Comparison of ENCODE assay signal across 23 cellular contexts in genomic region chr12:109188108-109188712, GRCh38.
DNase-seq lines count a peak whose midpoint lies in the region; ATAC-seq, FAIRE-seq and TF ChIP-seq lines count a peak whose summit lies in the region.
"Had no signal": no experiment of that assay in that cellular context is flagged by ENCODE, and none has a peak within 500 bp of the region (broad histone marks: within the 10 kb centered on the region; RNA-seq: fewer than 3 reads in every experiment).

No MANE protein-coding gene starts in this region.

- no peaks in the 10 kb centered on the region for H3K4me1 Mint-ChIP-seq in memory B cell
- H3K4me1 Mint-ChIP-seq: CD14-positive monocyte; CD8-positive, alpha-beta memory T cell had no signal

- no peak for TF ChIP-seq RAD21 in HepG2 (CRISPR knock-in tag; IDR thresholded peaks at IDR 0.05)

- DNase-seq in HepG2 (ENCODE audit: low spot score) (no peak), right lobe of liver (no peak), memory B cell (ENCODE audit: low spot score in 2 of 2) (no peak), NCI-H524 (lab: John Stamatoyannopoulos, UW) (no peak), H4 (ENCODE audit: low spot score) (no peak)
- DNase-seq: BE2C; CD4-positive, alpha-beta T cell; CD8-positive, alpha-beta memory T cell; DMS 273 treated with DMSO at 0.1 percent for 48 hours; DMS79; EL; GDM1; GOT3; H7; HCEC 1CT had no signal

- TF ChIP-seq CTCF in HepG2 (CRISPR knock-in tag; IDR thresholded peaks at IDR 0.05) (no peak), right lobe of liver (IDR thresholded peaks at IDR 0.05) (no peak)

- CTCF ChIA-PET in HepG2 (lab: Yijun Ruan, JAX; ENCODE audit: low intra/inter-chr PET ratio, low total read pairs): no interaction called here

- no peaks in the 10 kb centered on the region for H3K9me3 ChIP-seq in HepG2 (ENCODE audit: low read length)
- H3K9me3 ChIP-seq in right lobe of liver: no peaks in the 10 kb centered on the region
- no peaks in the 10 kb centered on the region for H3K9me3 ChIP-seq in subcutaneous abdominal adipose tissue (ENCODE audit: control insufficient read depth in 5 of 5, low read length in 5 of 5)
- H3K9me3 ChIP-seq: BE2C; BLaER1 treated with 17β-estradiol and CSF1 and Interleukin-3, amounts not matched to agents 10 nM and 100 nM had no signal

- no peak overlapping the region for H3K4me3 ChIP-seq in HepG2 (replicated peaks in 1 of 3; ENCODE audit: insufficient read depth in 1 of 3, low read depth in 2 of 3, low read length in 3 of 3)
- H3K4me3 ChIP-seq in right lobe of liver: no peak overlapping the region
- H3K4me3 ChIP-seq in subcutaneous abdominal adipose tissue (ENCODE audit: low read depth in 1 of 5, low read length in 5 of 5): no peak overlapping the region
- H3K4me3 ChIP-seq: BLaER1 treated with 17β-estradiol and CSF1 and Interleukin-3, amounts not matched to agents 10 nM and 100 nM; GM12878 had no signal

- in situ Hi-C loops in HepG2 (cut with HindIII; ENCODE audit: extremely low pct_ligation_motif_present, low pct_unique_long_range_greater_than_20kb): no loop called here

- intact Hi-C loops in HepG2 (cut with micrococcal nuclease; ENCODE audit: unreplicated experiment): no loop called here
- intact Hi-C loops in right lobe of liver (cut with DNase I): no loop called here

- TF ChIP-seq EP300 in HepG2 (IDR thresholded peaks at IDR 0.05; ENCODE audit: low read depth in 2 of 2, low read length in 2 of 2) (no peak), HepG2 (CRISPR knock-in tag; IDR thresholded peaks at IDR 0.05; ENCODE audit: borderline replicate concordance) (no peak)

- WGBS in HepG2 (ENCODE audit: low lambda C conversion rate): 83% methylated on average over 4 of the region's 4 CpGs
- 61% methylated on average over 4 of the region's 4 CpGs for WGBS in right lobe of liver (ENCODE audit: insufficient coverage, low coverage, low lambda C conversion rate, missing lambda C conversion rate)

- BruUV-seq in HepG2 (replicated peaks; lab: Mats Ljungman, UMichigan): no TSS peak

- no peak for ATAC-seq in HepG2
- ATAC-seq in right lobe of liver: no peak
- no peak for ATAC-seq in memory B cell (ENCODE audit: low read depth)
- ATAC-seq: GM12878 had no signal

- H3K79me2 ChIP-seq in HepG2 (ENCODE audit: insufficient read depth, low read length): no peaks in the 10 kb centered on the region

- no peaks in the 10 kb centered on the region for H3K27me3 Mint-ChIP-seq in memory B cell
- H3K27me3 Mint-ChIP-seq: CD4-positive, alpha-beta T cell; CD8-positive, alpha-beta memory T cell had no signal

- H3K4me1 ChIP-seq in HepG2 (ENCODE audit: insufficient read depth, low read length) (0 out of 2 replicates have a peak, but pooled peaks cover under 1% of the 10 kb centered on the region), right lobe of liver (peaks cover 0 to 9% (median 2%) of the 10 kb centered on the region in 4 donors), subcutaneous abdominal adipose tissue (ENCODE audit: control insufficient read depth in 5 of 5, insufficient read depth in 5 of 5, low read length in 5 of 5) (peaks cover 0 to 2% (median 0%) of the 10 kb centered on the region in 5 donors)
- H3K4me1 ChIP-seq: BE2C; BLaER1 treated with 17β-estradiol and CSF1 and Interleukin-3, amounts not matched to agents 10 nM and 100 nM had no signal

- no peak overlapping the region for H3K4me2 ChIP-seq in HepG2 (ENCODE audit: low read depth, low read length)
- H3K4me2 ChIP-seq: BLaER1 treated with 17β-estradiol and CSF1 and Interleukin-3, amounts not matched to agents 10 nM and 100 nM had no signal

- H3K27ac Mint-ChIP-seq in memory B cell: peak overlapping the region; percentile 19
- H3K27ac Mint-ChIP-seq: CD4-positive, alpha-beta T cell; CD8-positive, alpha-beta memory T cell had no signal

- no peak overlapping the region for H3K27ac ChIP-seq in HepG2 (ENCODE audit: extremely low read length, insufficient read depth, low read length)
- H3K27ac ChIP-seq in right lobe of liver: no peak overlapping the region
- H3K27ac ChIP-seq in subcutaneous abdominal adipose tissue (ENCODE audit: low read depth, low read length): peak overlapping the region; percentile 46
- H3K27ac ChIP-seq: 22Rv1; BLaER1 treated with 17β-estradiol and CSF1 and Interleukin-3, amounts not matched to agents 10 nM and 100 nM had no signal

- POLR2A ChIA-PET in HepG2 (lab: Yijun Ruan, JAX): no interaction called here

- H3K9me3 Mint-ChIP-seq in memory B cell: no peaks in the 10 kb centered on the region
- H3K9me3 Mint-ChIP-seq: CD14-positive monocyte; CD4-positive, alpha-beta T cell; CD8-positive, alpha-beta memory T cell had no signal

- no peak overlapping the region for H3K9ac ChIP-seq in HepG2 (ENCODE audit: insufficient read depth, low read depth, low read length)
- no peak overlapping the region for H3K9ac ChIP-seq in subcutaneous abdominal adipose tissue (ENCODE audit: low read length in 5 of 5)
- H3K9ac ChIP-seq: BLaER1 treated with 17β-estradiol and CSF1 and Interleukin-3, amounts not matched to agents 10 nM and 100 nM had no signal

- H3K36me3 ChIP-seq in HepG2 (replicated peaks in 1 of 2; ENCODE audit: control insufficient read depth in 1 of 2, insufficient read depth in 2 of 2, low read length in 2 of 2) (peaks cover 2 to 27% of the 10 kb centered on the region in 2 experiments; a peak in 3 of 5 replicates), right lobe of liver (peaks cover 0 to 94% (median 51%) of the 10 kb centered on the region in 4 donors), subcutaneous abdominal adipose tissue (ENCODE audit: control insufficient read depth in 5 of 5, insufficient read depth in 5 of 5, low read length in 5 of 5) (peaks cover 27 to 95% (median 87%) of the 10 kb centered on the region in 5 donors)

- TF ChIP-seq POLR2A in HepG2 (IDR thresholded peaks at IDR 0.05; ENCODE audit: insufficient read depth in 1 of 2, low read depth in 2 of 2, low read length in 2 of 2) (no peak), right lobe of liver (IDR thresholded peaks at IDR 0.05) (no peak)

- no peaks in the 10 kb centered on the region for H4K20me1 ChIP-seq in HepG2 (ENCODE audit: insufficient read depth, low read length)
- H4K20me1 ChIP-seq: BLaER1 treated with 17β-estradiol and CSF1 and Interleukin-3, amounts not matched to agents 10 nM and 100 nM had no signal

- no peak overlapping the region for H3K4me3 Mint-ChIP-seq in memory B cell
- H3K4me3 Mint-ChIP-seq: CD14-positive monocyte; CD4-positive, alpha-beta T cell; CD8-positive, alpha-beta memory T cell had no signal

- no peak overlapping the region for H2AFZ ChIP-seq in HepG2 (ENCODE audit: low read length)

- peaks cover 20% of the 10 kb centered on the region for H3K36me3 Mint-ChIP-seq in memory B cell

- H3K27me3 ChIP-seq in HepG2 (ENCODE audit: control insufficient read depth in 1 of 2, insufficient read depth in 2 of 2, low read length in 2 of 2) (no peaks in the 10 kb centered on the region; a peak in 1 of 5 replicates), right lobe of liver (no peaks in the 10 kb centered on the region), subcutaneous abdominal adipose tissue (ENCODE audit: control insufficient read depth in 5 of 5, insufficient read depth in 4 of 5, low read length in 5 of 5) (no peaks in the 10 kb centered on the region)
- H3K27me3 ChIP-seq: BE2C; BLaER1 treated with 17β-estradiol and CSF1 and Interleukin-3, amounts not matched to agents 10 nM and 100 nM had no signal

- FAIRE-seq in HepG2 (lab: Jason Lieb, UNC): no peak
- FAIRE-seq: A204.1, D721Med, GM12878, GM19239 had no signal

TF ChIP-seq in HepG2, 621 proteins besides CTCF, POLR2A, EP300 and RAD21:
- TF ChIP-seq NKX3-1 (CRISPR knock-in tag; IDR thresholded peaks at IDR 0.05) (no peak), HNRNPK (IDR thresholded peaks at IDR 0.05; ENCODE audit: low read depth, low read length, poor library complexity, severe bottlenecking) (peak; percentile 39)
